ENCODE assay signal across 26 cellular contexts in genomic region chr12:85182699-85183098, GRCh38.
A peak's percentile ranks its signal among the peaks of the same experiment; 100 is the strongest.
DNase-seq lines count a peak whose midpoint lies in the region; ATAC-seq and TF ChIP-seq lines count a peak whose summit lies in the region.
"Had no signal": no experiment of that assay in that cellular context is flagged by ENCODE, and none has a peak within 500 bp of the region (broad histone marks: within the 10 kb centered on the region; RNA-seq: fewer than 3 reads in every experiment).

No MANE protein-coding gene starts in this region.

- WGBS in neuronal stem cell (ENCODE audit: extremely low coverage in 2 of 2, insufficient read length in 2 of 2, insufficient replicate concordance in 1 of 2), 2 donors = no CpG with 5 or more reads among the region's 4 CpGs

- H3K4me1 ChIP-seq in neuronal stem cell (ENCODE audit: control insufficient read depth in 2 of 2, insufficient read depth in 1 of 2, low read depth in 1 of 2, low read length in 2 of 2) (no peaks in the 10 kb centered on the region), BE2C (no peaks in the 10 kb centered on the region)
- H3K4me1 ChIP-seq: gastrocnemius medialis had no signal

- no peaks in the 10 kb centered on the region for H3K4me1 Mint-ChIP-seq in activated naive CD8-positive, alpha-beta T cell treated with anti-CD3 and anti-CD28 coated beads, Interleukin-2, amount 50 U/mL, for 24 hours
- H3K4me1 Mint-ChIP-seq: natural killer cell; stimulated activated effector memory CD8-positive, alpha-beta T cell treated with anti-CD3 and anti-CD28 coated beads, Interleukin-12 subunit alpha, Interleukin-12 subunit beta, amount 100 ng/mL, for 72 hours had no signal

- DNase-seq in ELR (ENCODE audit: low read depth) (peak; percentile 17), amniotic stem cell (lab: John Stamatoyannopoulos, UW) (peak; percentile 81), glomerular visceral epithelial cell (ENCODE audit: extremely low spot score) (peak; percentile 28), neuronal stem cell (ENCODE audit: low spot score) (no peak), hypothalamus (lab: John Stamatoyannopoulos, UW) (no peak), BE2C (no peak)
- no peak for DNase-seq in activated naive CD8-positive, alpha-beta T cell treated with anti-CD3 and anti-CD28 coated beads, Interleukin-2, amount 50 U/mL, for 24 hours
- DNase-seq: activated CD4-positive, CD25-positive, alpha-beta regulatory T cell treated with anti-CD3 and anti-CD28 coated beads, Interleukin-2, amount 50 U/mL, for 72 hours; activated CD8-positive, alpha-beta T cell treated with anti-CD3 and anti-CD28 coated beads, Interleukin-2, amount 10 ng/mL, durations not matched to agents 7 days and 5 days; activated T-cell treated with anti-CD3 and anti-CD28 coated beads, Interleukin-2, amount 50 U/mL, for 1 hour; dorsolateral prefrontal cortex; gastrocnemius medialis; natural killer cell; NCI-H1105 treated with DMSO at 0.1 percent for 48 hours; NCI-H2029 treated with DMSO at 0.1 percent for 48 hours; NCI-H345; NCI-H774; Right ventricle myocardium superior; stimulated activated CD4-positive, alpha-beta T cell treated with anti-CD3 and anti-CD28 coated beads, Interleukin-2, amount 100 ng/mL, for 24 hours had no signal

- no peak overlapping the region for H3K18ac ChIP-seq in neuronal stem cell (ENCODE audit: low read length)

- H3K14ac ChIP-seq in neuronal stem cell (ENCODE audit: low read length) = no peak overlapping the region

- H3K9me3 ChIP-seq in neuronal stem cell (replicated peaks in 1 of 2; ENCODE audit: control insufficient read depth in 2 of 2, insufficient read depth in 1 of 2, low read depth in 1 of 2, low read length in 2 of 2) (no peaks in the 10 kb centered on the region), BE2C (no peaks in the 10 kb centered on the region)
- H3K9me3 ChIP-seq: gastrocnemius medialis had no signal

- H3K9me3 Mint-ChIP-seq in activated naive CD8-positive, alpha-beta T cell treated with anti-CD3 and anti-CD28 coated beads, Interleukin-2, amount 50 U/mL, for 24 hours = no peaks in the 10 kb centered on the region
- H3K9me3 Mint-ChIP-seq: natural killer cell; stimulated activated effector memory CD8-positive, alpha-beta T cell treated with anti-CD3 and anti-CD28 coated beads, Interleukin-12 subunit alpha, Interleukin-12 subunit beta, amount 100 ng/mL, for 72 hours had no signal

- no peak overlapping the region for H3K4me2 ChIP-seq in neuronal stem cell (ENCODE audit: insufficient read depth, low read length, poor library complexity, severe bottlenecking)

- H3K23ac ChIP-seq in neuronal stem cell (ENCODE audit: low read depth, low read length, poor library complexity) = no peak overlapping the region

- H3K27ac ChIP-seq in neuronal stem cell (replicated peaks; ENCODE audit: low read length) = no peak overlapping the region
- H3K27ac ChIP-seq: cardiac muscle cell, dorsolateral prefrontal cortex, gastrocnemius medialis had no signal

- H2AK5ac ChIP-seq in neuronal stem cell (ENCODE audit: low read depth, low read length) = no peak overlapping the region

- H3K27me3 Mint-ChIP-seq in activated naive CD8-positive, alpha-beta T cell treated with anti-CD3 and anti-CD28 coated beads, Interleukin-2, amount 50 U/mL, for 24 hours = no peaks in the 10 kb centered on the region

- H3K9ac ChIP-seq in neuronal stem cell (ENCODE audit: low read depth, low read length, poor library complexity) = no peak overlapping the region

- no peak for ATAC-seq in activated naive CD8-positive, alpha-beta T cell treated with anti-CD3 and anti-CD28 coated beads, Interleukin-2, amount 50 U/mL, for 24 hours
- no peak for ATAC-seq in HG02938 (IDR thresholded peaks at IDR 0.05; ENCODE audit: unreplicated experiment)
- ATAC-seq: activated CD8-positive, alpha-beta T cell treated with anti-CD3 and anti-CD28 coated beads, Interleukin-2, amount 10 ng/mL, durations not matched to agents 7 days and 5 days; gastrocnemius medialis; GM12878; HepG2; left lobe of liver; natural killer cell; stimulated activated effector memory CD8-positive, alpha-beta T cell treated with anti-CD3 and anti-CD28 coated beads, Interleukin-12 subunit alpha, Interleukin-12 subunit beta, amount 100 ng/mL, for 72 hours had no signal

- TF ChIP-seq CTCF in BE2C (IDR thresholded peaks at IDR 0.05; ENCODE audit: low read depth, low read length) = no peak

- H3K36me3 Mint-ChIP-seq in activated naive CD8-positive, alpha-beta T cell treated with anti-CD3 and anti-CD28 coated beads, Interleukin-2, amount 50 U/mL, for 24 hours (ENCODE audit: low read depth) = no peaks in the 10 kb centered on the region
- H3K36me3 Mint-ChIP-seq: mesothelial cell of epicardium; natural killer cell; stimulated activated effector memory CD8-positive, alpha-beta T cell treated with anti-CD3 and anti-CD28 coated beads, Interleukin-12 subunit alpha, Interleukin-12 subunit beta, amount 100 ng/mL, for 72 hours had no signal

- H3K79me1 ChIP-seq in neuronal stem cell (ENCODE audit: low read depth, low read length) = no peaks in the 10 kb centered on the region

- H3K4ac ChIP-seq in neuronal stem cell (ENCODE audit: low read length) = no peak overlapping the region

- H3K4me3 ChIP-seq in neuronal stem cell (ENCODE audit: low read length in 2 of 2) (no peak overlapping the region), BE2C (ENCODE audit: low read depth, low read length) (no peak overlapping the region)
- H3K4me3 ChIP-seq: cardiac muscle cell, dorsolateral prefrontal cortex, gastrocnemius medialis, GM12878 had no signal

- H4K91ac ChIP-seq in neuronal stem cell (ENCODE audit: low read depth, low read length, poor library complexity) = no peak overlapping the region

- no peak overlapping the region for H3K4me3 Mint-ChIP-seq in activated naive CD8-positive, alpha-beta T cell treated with anti-CD3 and anti-CD28 coated beads, Interleukin-2, amount 50 U/mL, for 24 hours
- H3K4me3 Mint-ChIP-seq: activated CD8-positive, alpha-beta T cell treated with anti-CD3 and anti-CD28 coated beads, Interleukin-2, amount 10 ng/mL, durations not matched to agents 7 days and 5 days; mesothelial cell of epicardium; natural killer cell; stimulated activated effector memory CD8-positive, alpha-beta T cell treated with anti-CD3 and anti-CD28 coated beads, Interleukin-12 subunit alpha, Interleukin-12 subunit beta, amount 100 ng/mL, for 72 hours had no signal

- no peaks in the 10 kb centered on the region for H3K36me3 ChIP-seq in neuronal stem cell (replicated peaks in 1 of 2; ENCODE audit: control insufficient read depth in 2 of 2, insufficient read depth in 2 of 2, low read length in 2 of 2)
- H3K36me3 ChIP-seq in BE2C = no peaks in the 10 kb centered on the region
- H3K36me3 ChIP-seq: cardiac muscle cell, gastrocnemius medialis had no signal

- no peak overlapping the region for H2BK5ac ChIP-seq in neuronal stem cell (ENCODE audit: low read length)

- H2AFZ ChIP-seq in neuronal stem cell (ENCODE audit: low read length) = peak overlapping the region; percentile 55

- no peak overlapping the region for H2BK12ac ChIP-seq in neuronal stem cell (ENCODE audit: low read length)

- H3K27me3 ChIP-seq in neuronal stem cell (ENCODE audit: control insufficient read depth in 3 of 3, insufficient read depth in 3 of 3, low read depth in 1 of 3, low read length in 3 of 3) (no peaks in the 10 kb centered on the region), BE2C (no peaks in the 10 kb centered on the region)
- H3K27me3 ChIP-seq: cardiac muscle cell, dorsolateral prefrontal cortex, gastrocnemius medialis had no signal

- no peak overlapping the region for H3K27ac Mint-ChIP-seq in activated naive CD8-positive, alpha-beta T cell treated with anti-CD3 and anti-CD28 coated beads, Interleukin-2, amount 50 U/mL, for 24 hours
- H3K27ac Mint-ChIP-seq: activated CD8-positive, alpha-beta T cell treated with anti-CD3 and anti-CD28 coated beads, Interleukin-2, amount 10 ng/mL, durations not matched to agents 7 days and 5 days; mesothelial cell of epicardium; natural killer cell; stimulated activated effector memory CD8-positive, alpha-beta T cell treated with anti-CD3 and anti-CD28 coated beads, Interleukin-12 subunit alpha, Interleukin-12 subunit beta, amount 100 ng/mL, for 72 hours had no signal

- no peak overlapping the region for H2BK120ac ChIP-seq in neuronal stem cell (ENCODE audit: low read depth, low read length)

- H2BK15ac ChIP-seq in neuronal stem cell (ENCODE audit: low read length) = no peak overlapping the region

- no peak overlapping the region for H4K8ac ChIP-seq in neuronal stem cell (ENCODE audit: low read depth, low read length)

Comparison
In these comparisons a context has a peak if more than half of its experiments do, and no peak if none do; other contexts are left out.
1. DNase-seq: peak in ELR (single experiment), amniotic stem cell (single experiment) and glomerular visceral epithelial cell (single experiment); none in neuronal stem cell (single experiment), activated naive CD8-positive, alpha-beta T cell treated with anti-CD3 and anti-CD28 coated beads, Interleukin-2, amount 50 U/mL, for 24 hours (single experiment), hypothalamus (0 of 51) and BE2C (single experiment).